11 cellular contexts compared by ENCODE assay signal in the genomic region with DNA sequence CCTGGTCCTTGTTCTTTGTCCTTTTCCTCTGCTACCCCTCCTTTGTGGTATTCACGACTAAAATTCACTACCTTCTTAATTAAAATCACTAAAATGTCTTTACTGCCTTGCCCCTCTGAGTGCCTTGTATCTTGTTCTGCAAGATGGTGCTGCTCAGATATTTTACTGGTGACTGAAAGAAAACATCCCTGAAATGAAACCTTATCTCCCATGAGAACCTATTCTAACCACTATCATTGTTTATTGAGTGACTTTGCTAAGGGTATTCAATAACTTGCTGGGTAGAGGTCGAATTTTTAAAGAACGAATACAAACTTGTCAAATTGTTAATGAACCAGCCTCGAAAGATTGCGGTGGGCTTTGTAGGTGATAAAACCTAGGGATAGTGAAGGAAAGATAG. TPM values are rescaled to one million over a fixed set of nuclear protein-coding genes. Genes with fewer than 3 reads are reported as not detected.
DNase-seq lines count a peak whose midpoint lies in the region; ATAC-seq and TF ChIP-seq lines count a peak whose summit lies in the region.
"Had no signal": no experiment of that assay in that cellular context is flagged by ENCODE, and none has a peak within 500 bp of the region (broad histone marks: within the 10 kb centered on the region; RNA-seq: fewer than 3 reads in every experiment).

No MANE protein-coding gene starts in this region.

- CTCF ChIA-PET in IMR-90 (lab: Yijun Ruan, JAX): interaction anchor here (0.6 kb wide), 1 partner anchor 147 kb away, joined by 4 read pairs; no protein-coding TSS in a partner anchor

- no peak for TF ChIP-seq EP300 in upper lobe of left lung (IDR thresholded peaks at IDR 0.05)
- no peak for TF ChIP-seq EP300 in ovary (IDR thresholded peaks at IDR 0.05)

- H2BK15ac ChIP-seq in IMR-90 (ENCODE audit: low read depth, low read length): peak overlapping the region; percentile 49; the same call in 2 of the 3 replicates

- H3K27me3 ChIP-seq in BLaER1 (no peaks in the 10 kb centered on the region), IMR-90 (ENCODE audit: control insufficient read depth, insufficient read depth, low read length) (no peaks in the 10 kb centered on the region), brain microvascular endothelial cell (replicated peaks) (no peaks in the 10 kb centered on the region), upper lobe of left lung (no peaks in the 10 kb centered on the region), ovary (no peaks in the 10 kb centered on the region)
- H3K27me3 ChIP-seq: pancreas, uterus had no signal

- BruUV-seq in IMR-90 (replicated peaks; lab: Mats Ljungman, UMichigan): no TSS peak

- H2BK5ac ChIP-seq in IMR-90 (ENCODE audit: low read depth, low read length, poor library complexity, severe bottlenecking): no peak overlapping the region

- H4K5ac ChIP-seq in IMR-90 (ENCODE audit: low read depth, low read length): no peak overlapping the region

- no peak overlapping the region for H2AK9ac ChIP-seq in IMR-90 (replicated peaks; ENCODE audit: low read depth, low read length, poor library complexity)

- no peaks in the 10 kb centered on the region for H3K9me3 ChIP-seq in BLaER1
- no peaks in the 10 kb centered on the region for H3K9me3 ChIP-seq in IMR-90 (ENCODE audit: control insufficient read depth, insufficient read depth, low read length)
- no peaks in the 10 kb centered on the region for H3K9me3 ChIP-seq in upper lobe of left lung
- no peaks in the 10 kb centered on the region for H3K9me3 ChIP-seq in ovary
- H3K9me3 ChIP-seq: pancreas, uterus had no signal

- no peak for TF ChIP-seq CTCF in IMR-90 (conservative IDR thresholded peaks at IDR 0.05; ENCODE audit: low read depth, low read length)
- no peak for TF ChIP-seq CTCF in brain microvascular endothelial cell (IDR thresholded peaks at IDR 0.05; ENCODE audit: low read depth, low read length, missing control alignments)
- no peak for TF ChIP-seq CTCF in upper lobe of left lung (IDR thresholded peaks at IDR 0.05)
- TF ChIP-seq CTCF in ovary (IDR thresholded peaks at IDR 0.05): no peak

- H3K9ac ChIP-seq in BLaER1 (no peak overlapping the region), IMR-90 (ENCODE audit: low read depth, low read length) (no peak overlapping the region)

- H3K36me3 ChIP-seq in BLaER1: no peaks in the 10 kb centered on the region
- no peaks in the 10 kb centered on the region for H3K36me3 ChIP-seq in IMR-90 (ENCODE audit: control insufficient read depth, insufficient read depth, low read length)
- no peaks in the 10 kb centered on the region for H3K36me3 ChIP-seq in brain microvascular endothelial cell (replicated peaks)
- H3K36me3 ChIP-seq in upper lobe of left lung: no peaks in the 10 kb centered on the region
- H3K36me3 ChIP-seq in ovary: no peaks in the 10 kb centered on the region
- H3K36me3 ChIP-seq: pancreas, uterus had no signal

- dilution Hi-C loops in IMR-90 (cut with HindIII; ENCODE audit: low sequenced_read_pairs, unreplicated experiment): no loop called here

- H3K79me1 ChIP-seq in IMR-90 (ENCODE audit: low read depth in 1 of 2, low read length in 2 of 2): no peaks in the 10 kb centered on the region

- H2BK120ac ChIP-seq in IMR-90 (ENCODE audit: low read depth, low read length): no peak overlapping the region

- H3K18ac ChIP-seq in IMR-90 (ENCODE audit: low read depth, low read length): peak overlapping the region; percentile 1; the same call in 1 of the 2 replicates

- no peak overlapping the region for H4K8ac ChIP-seq in IMR-90 (ENCODE audit: low read depth in 2 of 2, low read length in 2 of 2)

- no peak overlapping the region for H2AK5ac ChIP-seq in IMR-90 (ENCODE audit: low read depth, low read length)

- H3K4me1 ChIP-seq in BLaER1: peaks cover 60% of the 10 kb centered on the region
- H3K4me1 ChIP-seq in IMR-90 (ENCODE audit: control insufficient read depth, insufficient read depth, low read length): peaks cover 5% of the 10 kb centered on the region
- H3K4me1 ChIP-seq in upper lobe of left lung: peaks cover 3 to 9% (median 6%) of the 10 kb centered on the region in 4 donors
- no peaks in the 10 kb centered on the region for H3K4me1 ChIP-seq in ovary (ENCODE audit: insufficient read depth)
- H3K4me1 ChIP-seq: uterus had no signal

- in situ Hi-C loops in IMR-90 (cut with MboI; ENCODE audit: low sequenced_read_pairs): no loop called here
- in situ Hi-C loops in brain microvascular endothelial cell (cut with HindIII; ENCODE audit: low pct_ligation_motif_present, low sequenced_read_pairs): no loop called here

- intact Hi-C loops in IMR-90 (cut with micrococcal nuclease): no loop called here
- intact Hi-C loops in left cardiac atrium (cut with DNase I): no loop called here
- intact Hi-C loops in ovary (cut with DNase I): no loop called here

- H3K9me1 ChIP-seq in IMR-90 (ENCODE audit: insufficient read depth, low read length): peaks cover 10% of the 10 kb centered on the region

- H4K20me1 ChIP-seq in BLaER1 (no peaks in the 10 kb centered on the region), IMR-90 (ENCODE audit: insufficient read depth, low read length) (no peaks in the 10 kb centered on the region)

- POLR2A ChIA-PET in IMR-90 (lab: Charles Lee; ENCODE audit: unreplicated experiment): interaction anchor here (0.6 kb wide), 1 partner anchor 43 kb away, joined by 3 read pairs; no protein-coding TSS in a partner anchor

- H3K4me2 ChIP-seq in BLaER1: peak overlapping the region; percentile 58
- H3K4me2 ChIP-seq in IMR-90 (ENCODE audit: low read depth, low read length): no peak overlapping the region; the same call in 1 of the 2 replicates

- no peak overlapping the region for H3K4ac ChIP-seq in IMR-90 (ENCODE audit: low read depth, low read length)

- no peak overlapping the region for H2AFZ ChIP-seq in IMR-90 (replicated peaks; ENCODE audit: low read length, poor library complexity)

- 80% methylated on average over 1 of the region's 5 CpGs; no CpG with 5 or more reads in 1 of the 2 experiments for WGBS in IMR-90 (ENCODE audit: extremely low coverage in 2 of 2, insufficient read length in 1 of 2), 2 experiments
- 82 to 86% methylated on average over 5 of the region's 5 CpGs for WGBS in upper lobe of left lung, 2 donors
- WGBS in ovary, 3 donors: 77 to 88% (median 78%) methylated on average over 5 of the region's 5 CpGs

- H3K56ac ChIP-seq in IMR-90 (ENCODE audit: extremely low read depth, insufficient read depth, low read length): no peak overlapping the region

- peak overlapping the region; percentile 38; the same call in 1 of the 2 replicates for H2BK20ac ChIP-seq in IMR-90 (ENCODE audit: low read depth, low read length)

- no peak for TF ChIP-seq RAD21 in IMR-90 (IDR thresholded peaks at IDR 0.05; ENCODE audit: low read length)

- H3K14ac ChIP-seq in IMR-90 (replicated peaks; ENCODE audit: low read depth, low read length): no peak overlapping the region

- H4K91ac ChIP-seq in IMR-90 (ENCODE audit: insufficient read depth, low read depth, low read length): no peak overlapping the region; the same call in 1 of the 2 replicates

- H3K4me3 ChIP-seq in BLaER1 (no peak overlapping the region), IMR-90 (ENCODE audit: insufficient read depth, low read depth, low read length) (no peak overlapping the region), brain microvascular endothelial cell (ENCODE audit: low read depth, low read length) (no peak overlapping the region), upper lobe of left lung (no peak overlapping the region), ovary (no peak overlapping the region)
- H3K4me3 ChIP-seq: pancreas, uterus had no signal

- no peak overlapping the region for H3K23ac ChIP-seq in IMR-90 (ENCODE audit: low read depth, low read length)

- DNase-seq in IMR-90 (peak; percentile 34), brain microvascular endothelial cell (no peak), left cardiac atrium (no peak), upper lobe of left lung (no peak), ovary (no peak)
- DNase-seq: NCI-H1048, pancreas, uterus had no signal

- no peak for TF ChIP-seq POLR2A in IMR-90 (IDR thresholded peaks at IDR 0.05; ENCODE audit: low read depth, low read length)
- TF ChIP-seq POLR2A in upper lobe of left lung (IDR thresholded peaks at IDR 0.05): no peak
- no peak for TF ChIP-seq POLR2A in ovary (IDR thresholded peaks at IDR 0.05)

- H3K27ac ChIP-seq in BLaER1 (no peak overlapping the region), IMR-90 (ENCODE audit: insufficient read depth, low read length) (no peak overlapping the region), brain microvascular endothelial cell (peak overlapping the region; percentile 0), upper lobe of left lung (no peak overlapping the region), ovary (no peak overlapping the region)
- H3K27ac ChIP-seq: pancreas, uterus had no signal

- ATAC-seq in GM19438 (IDR thresholded peaks at IDR 0.05; ENCODE audit: low read depth, unreplicated experiment) (peak; percentile 23), IMR-90 (ENCODE audit: low read depth) (no peak), left cardiac atrium (no peak), upper lobe of left lung (ENCODE audit: low FRiP score in 2 of 2) (no peak)
- ATAC-seq in activated CD4-positive, CD25-positive, alpha-beta regulatory T cell treated with anti-CD3 and anti-CD28 coated beads, Interleukin-2, amount 50 U/mL, for 24 hours: no peak
- ATAC-seq: pancreas had no signal

TF ChIP-seq in IMR-90, 13 proteins besides CTCF, POLR2A, EP300 and RAD21 (continues in another document):
- TF ChIP-seq SMC3 (IDR thresholded peaks at IDR 0.05; ENCODE audit: low read depth, low read length): no peak
- TF ChIP-seq, protein P1, sequence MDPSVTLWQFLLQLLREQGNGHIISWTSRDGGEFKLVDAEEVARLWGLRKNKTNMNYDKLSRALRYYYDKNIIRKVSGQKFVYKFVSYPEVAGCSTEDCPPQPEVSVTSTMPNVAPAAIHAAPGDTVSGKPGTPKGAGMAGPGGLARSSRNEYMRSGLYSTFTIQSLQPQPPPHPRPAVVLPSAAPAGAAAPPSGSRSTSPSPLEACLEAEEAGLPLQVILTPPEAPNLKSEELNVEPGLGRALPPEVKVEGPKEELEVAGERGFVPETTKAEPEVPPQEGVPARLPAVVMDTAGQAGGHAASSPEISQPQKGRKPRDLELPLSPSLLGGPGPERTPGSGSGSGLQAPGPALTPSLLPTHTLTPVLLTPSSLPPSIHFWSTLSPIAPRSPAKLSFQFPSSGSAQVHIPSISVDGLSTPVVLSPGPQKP (IDR thresholded peaks at IDR 0.05; ENCODE audit: borderline replicate concordance, low read depth, low read length): no peak
- TF ChIP-seq MXI1 (IDR thresholded peaks at IDR 0.05; ENCODE audit: borderline replicate concordance, low read depth, low read length): no peak
- TF ChIP-seq MAFK (IDR thresholded peaks at IDR 0.05; ENCODE audit: low read depth, low read length): no peak
- no peak for TF ChIP-seq NFE2L2 (IDR thresholded peaks at IDR 0.05; ENCODE audit: low read depth, low read length)
- no peak for TF ChIP-seq FOS (IDR thresholded peaks at IDR 0.05; ENCODE audit: low read depth, low read length)

RNA-seq across cellular contexts. Expression of gene SPRY1, which starts 52.8 kb away (rescaled TPM):
- total RNA-seq in IMR-90 (2012; rRNA removed) (1.4 and 1.9 TPM in 2 replicates), left cardiac atrium (10 to 100 TPM; 59.6 to 89.9 TPM), upper lobe of left lung (100 to 1,000 TPM in 2 of 6 donors, 10 to 100 TPM in 4; 56.7 to 149 (median 97.4) TPM), ovary (100 to 1,000 TPM in 2 of 7 donors, 10 to 100 TPM in 5; 22.5 to 124 (median 43.5) TPM)
- polyA plus RNA-seq in IMR-90 (2012; rRNA removed) (2.2 and 2.6 TPM in 2 replicates), ovary (10 to 100 TPM; 31.4 to 45.8 TPM)
- polyA plus RNA-seq in IMR-90 (2012; cell fraction: cytosol; rRNA removed): 2.7 and 2.9 TPM in 2 replicates
- polyA plus RNA-seq in IMR-90 (2012; cell fraction: nucleus; rRNA removed; ENCODE audit: low replicate concordance): 1.8 and 3.7 TPM in 2 replicates
